In genomic region chr5:76604838-76605237, GRCh38 we compare ENCODE assay signal across 1 cellular context.
TF ChIP-seq lines count a peak whose summit lies in the region.

No MANE protein-coding gene starts in this region.

TF ChIP-seq in HepG2, 621 proteins besides CTCF, POLR2A, EP300 and RAD21 (continued from another document):
- TF ChIP-seq ZNF784 (CRISPR knock-in tag; IDR thresholded peaks at IDR 0.05; ENCODE audit: borderline replicate concordance) (no peak), CHCHD3 (CRISPR knock-in tag; IDR thresholded peaks at IDR 0.05) (no peak), IRF1 (CRISPR knock-in tag; IDR thresholded peaks at IDR 0.05; ENCODE audit: low read depth) (no peak), ZBTB8A (CRISPR knock-in tag; IDR thresholded peaks at IDR 0.05; ENCODE audit: borderline replicate concordance, low read depth) (no peak), TCF7L2 (IDR thresholded peaks at IDR 0.05; ENCODE audit: low read depth, low read length) (no peak), ZNF260 (CRISPR knock-in tag; IDR thresholded peaks at IDR 0.05; ENCODE audit: borderline replicate concordance, low read depth) (no peak), ZNF790 (CRISPR knock-in tag; IDR thresholded peaks at IDR 0.05; ENCODE audit: borderline replicate concordance) (no peak), ZNF883 (CRISPR knock-in tag; IDR thresholded peaks at IDR 0.05; ENCODE audit: not compliant biosample characterization) (no peak), PHF20 (CRISPR knock-in tag; IDR thresholded peaks at IDR 0.05) (no peak), SPEN (CRISPR knock-in tag; IDR thresholded peaks at IDR 0.05; ENCODE audit: low read depth) (no peak), FIP1L1 (IDR thresholded peaks at IDR 0.05; ENCODE audit: borderline replicate concordance, insufficient read depth, low read depth, low read length) (no peak)
- TF ChIP-seq, protein P1, sequence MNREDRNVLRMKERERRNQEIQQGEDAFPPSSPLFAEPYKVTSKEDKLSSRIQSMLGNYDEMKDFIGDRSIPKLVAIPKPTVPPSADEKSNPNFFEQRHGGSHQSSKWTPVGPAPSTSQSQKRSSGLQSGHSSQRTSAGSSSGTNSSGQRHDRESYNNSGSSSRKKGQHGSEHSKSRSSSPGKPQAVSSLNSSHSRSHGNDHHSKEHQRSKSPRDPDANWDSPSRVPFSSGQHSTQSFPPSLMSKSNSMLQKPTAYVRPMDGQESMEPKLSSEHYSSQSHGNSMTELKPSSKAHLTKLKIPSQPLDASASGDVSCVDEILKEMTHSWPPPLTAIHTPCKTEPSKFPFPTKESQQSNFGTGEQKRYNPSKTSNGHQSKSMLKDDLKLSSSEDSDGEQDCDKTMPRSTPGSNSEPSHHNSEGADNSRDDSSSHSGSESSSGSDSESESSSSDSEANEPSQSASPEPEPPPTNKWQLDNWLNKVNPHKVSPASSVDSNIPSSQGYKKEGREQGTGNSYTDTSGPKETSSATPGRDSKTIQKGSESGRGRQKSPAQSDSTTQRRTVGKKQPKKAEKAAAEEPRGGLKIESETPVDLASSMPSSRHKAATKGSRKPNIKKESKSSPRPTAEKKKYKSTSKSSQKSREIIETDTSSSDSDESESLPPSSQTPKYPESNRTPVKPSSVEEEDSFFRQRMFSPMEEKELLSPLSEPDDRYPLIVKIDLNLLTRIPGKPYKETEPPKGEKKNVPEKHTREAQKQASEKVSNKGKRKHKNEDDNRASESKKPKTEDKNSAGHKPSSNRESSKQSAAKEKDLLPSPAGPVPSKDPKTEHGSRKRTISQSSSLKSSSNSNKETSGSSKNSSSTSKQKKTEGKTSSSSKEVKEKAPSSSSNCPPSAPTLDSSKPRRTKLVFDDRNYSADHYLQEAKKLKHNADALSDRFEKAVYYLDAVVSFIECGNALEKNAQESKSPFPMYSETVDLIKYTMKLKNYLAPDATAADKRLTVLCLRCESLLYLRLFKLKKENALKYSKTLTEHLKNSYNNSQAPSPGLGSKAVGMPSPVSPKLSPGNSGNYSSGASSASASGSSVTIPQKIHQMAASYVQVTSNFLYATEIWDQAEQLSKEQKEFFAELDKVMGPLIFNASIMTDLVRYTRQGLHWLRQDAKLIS (CRISPR knock-in tag; IDR thresholded peaks at IDR 0.05) = no peak
- TF ChIP-seq, protein P2, sequence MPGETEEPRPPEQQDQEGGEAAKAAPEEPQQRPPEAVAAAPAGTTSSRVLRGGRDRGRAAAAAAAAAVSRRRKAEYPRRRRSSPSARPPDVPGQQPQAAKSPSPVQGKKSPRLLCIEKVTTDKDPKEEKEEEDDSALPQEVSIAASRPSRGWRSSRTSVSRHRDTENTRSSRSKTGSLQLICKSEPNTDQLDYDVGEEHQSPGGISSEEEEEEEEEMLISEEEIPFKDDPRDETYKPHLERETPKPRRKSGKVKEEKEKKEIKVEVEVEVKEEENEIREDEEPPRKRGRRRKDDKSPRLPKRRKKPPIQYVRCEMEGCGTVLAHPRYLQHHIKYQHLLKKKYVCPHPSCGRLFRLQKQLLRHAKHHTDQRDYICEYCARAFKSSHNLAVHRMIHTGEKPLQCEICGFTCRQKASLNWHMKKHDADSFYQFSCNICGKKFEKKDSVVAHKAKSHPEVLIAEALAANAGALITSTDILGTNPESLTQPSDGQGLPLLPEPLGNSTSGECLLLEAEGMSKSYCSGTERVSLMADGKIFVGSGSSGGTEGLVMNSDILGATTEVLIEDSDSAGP (CRISPR knock-in tag; IDR thresholded peaks at IDR 0.05; ENCODE audit: borderline replicate concordance) = no peak
- TF ChIP-seq, protein P3, sequence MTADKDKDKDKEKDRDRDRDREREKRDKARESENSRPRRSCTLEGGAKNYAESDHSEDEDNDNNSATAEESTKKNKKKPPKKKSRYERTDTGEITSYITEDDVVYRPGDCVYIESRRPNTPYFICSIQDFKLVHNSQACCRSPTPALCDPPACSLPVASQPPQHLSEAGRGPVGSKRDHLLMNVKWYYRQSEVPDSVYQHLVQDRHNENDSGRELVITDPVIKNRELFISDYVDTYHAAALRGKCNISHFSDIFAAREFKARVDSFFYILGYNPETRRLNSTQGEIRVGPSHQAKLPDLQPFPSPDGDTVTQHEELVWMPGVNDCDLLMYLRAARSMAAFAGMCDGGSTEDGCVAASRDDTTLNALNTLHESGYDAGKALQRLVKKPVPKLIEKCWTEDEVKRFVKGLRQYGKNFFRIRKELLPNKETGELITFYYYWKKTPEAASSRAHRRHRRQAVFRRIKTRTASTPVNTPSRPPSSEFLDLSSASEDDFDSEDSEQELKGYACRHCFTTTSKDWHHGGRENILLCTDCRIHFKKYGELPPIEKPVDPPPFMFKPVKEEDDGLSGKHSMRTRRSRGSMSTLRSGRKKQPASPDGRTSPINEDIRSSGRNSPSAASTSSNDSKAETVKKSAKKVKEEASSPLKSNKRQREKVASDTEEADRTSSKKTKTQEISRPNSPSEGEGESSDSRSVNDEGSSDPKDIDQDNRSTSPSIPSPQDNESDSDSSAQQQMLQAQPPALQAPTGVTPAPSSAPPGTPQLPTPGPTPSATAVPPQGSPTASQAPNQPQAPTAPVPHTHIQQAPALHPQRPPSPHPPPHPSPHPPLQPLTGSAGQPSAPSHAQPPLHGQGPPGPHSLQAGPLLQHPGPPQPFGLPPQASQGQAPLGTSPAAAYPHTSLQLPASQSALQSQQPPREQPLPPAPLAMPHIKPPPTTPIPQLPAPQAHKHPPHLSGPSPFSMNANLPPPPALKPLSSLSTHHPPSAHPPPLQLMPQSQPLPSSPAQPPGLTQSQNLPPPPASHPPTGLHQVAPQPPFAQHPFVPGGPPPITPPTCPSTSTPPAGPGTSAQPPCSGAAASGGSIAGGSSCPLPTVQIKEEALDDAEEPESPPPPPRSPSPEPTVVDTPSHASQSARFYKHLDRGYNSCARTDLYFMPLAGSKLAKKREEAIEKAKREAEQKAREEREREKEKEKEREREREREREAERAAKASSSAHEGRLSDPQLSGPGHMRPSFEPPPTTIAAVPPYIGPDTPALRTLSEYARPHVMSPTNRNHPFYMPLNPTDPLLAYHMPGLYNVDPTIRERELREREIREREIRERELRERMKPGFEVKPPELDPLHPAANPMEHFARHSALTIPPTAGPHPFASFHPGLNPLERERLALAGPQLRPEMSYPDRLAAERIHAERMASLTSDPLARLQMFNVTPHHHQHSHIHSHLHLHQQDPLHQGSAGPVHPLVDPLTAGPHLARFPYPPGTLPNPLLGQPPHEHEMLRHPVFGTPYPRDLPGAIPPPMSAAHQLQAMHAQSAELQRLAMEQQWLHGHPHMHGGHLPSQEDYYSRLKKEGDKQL (CRISPR knock-in tag; IDR thresholded peaks at IDR 0.05; ENCODE audit: low read depth) = no peak
- TF ChIP-seq, protein P4, sequence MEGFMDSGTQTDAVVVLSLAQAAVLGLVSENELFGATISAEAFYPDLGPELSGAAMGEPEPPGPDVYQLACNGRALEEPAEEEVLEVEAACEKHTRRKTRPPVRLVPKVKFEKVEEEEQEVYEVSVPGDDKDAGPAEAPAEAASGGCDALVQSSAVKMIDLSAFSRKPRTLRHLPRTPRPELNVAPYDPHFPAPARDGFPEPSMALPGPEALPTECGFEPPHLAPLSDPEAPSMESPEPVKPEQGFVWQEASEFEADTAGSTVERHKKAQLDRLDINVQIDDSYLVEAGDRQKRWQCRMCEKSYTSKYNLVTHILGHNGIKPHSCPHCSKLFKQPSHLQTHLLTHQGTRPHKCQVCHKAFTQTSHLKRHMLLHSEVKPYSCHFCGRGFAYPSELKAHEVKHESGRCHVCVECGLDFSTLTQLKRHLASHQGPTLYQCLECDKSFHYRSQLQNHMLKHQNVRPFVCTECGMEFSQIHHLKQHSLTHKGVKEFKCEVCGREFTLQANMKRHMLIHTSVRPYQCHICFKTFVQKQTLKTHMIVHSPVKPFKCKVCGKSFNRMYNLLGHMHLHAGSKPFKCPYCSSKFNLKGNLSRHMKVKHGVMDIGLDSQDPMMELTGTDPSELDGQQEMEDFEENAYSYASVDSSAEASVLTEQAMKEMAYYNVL (CRISPR knock-in tag; IDR thresholded peaks at IDR 0.05; ENCODE audit: borderline replicate concordance) = no peak
- TF ChIP-seq, protein P5, sequence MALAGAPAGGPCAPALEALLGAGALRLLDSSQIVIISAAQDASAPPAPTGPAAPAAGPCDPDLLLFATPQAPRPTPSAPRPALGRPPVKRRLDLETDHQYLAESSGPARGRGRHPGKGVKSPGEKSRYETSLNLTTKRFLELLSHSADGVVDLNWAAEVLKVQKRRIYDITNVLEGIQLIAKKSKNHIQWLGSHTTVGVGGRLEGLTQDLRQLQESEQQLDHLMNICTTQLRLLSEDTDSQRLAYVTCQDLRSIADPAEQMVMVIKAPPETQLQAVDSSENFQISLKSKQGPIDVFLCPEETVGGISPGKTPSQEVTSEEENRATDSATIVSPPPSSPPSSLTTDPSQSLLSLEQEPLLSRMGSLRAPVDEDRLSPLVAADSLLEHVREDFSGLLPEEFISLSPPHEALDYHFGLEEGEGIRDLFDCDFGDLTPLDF (CRISPR knock-in tag; IDR thresholded peaks at IDR 0.05) = no peak
